Comparison of ENCODE assay signal across 8 cellular contexts in genomic region chr5:43729846-43730478, GRCh38.
DNase-seq lines count a peak whose midpoint lies in the region; FAIRE-seq and TF ChIP-seq lines count a peak whose summit lies in the region.

No MANE protein-coding gene starts in this region.

- no peak overlapping the region for H3K27ac Mint-ChIP-seq in immature natural killer cell

- no peaks in the 10 kb centered on the region for H4K20me1 ChIP-seq in endothelial cell of umbilical vein (replicated peaks; ENCODE audit: control insufficient read depth, extremely low read depth, insufficient read depth, low read length)

- peak; percentile 32 for TF ChIP-seq CTCF in GM20000 (IDR thresholded peaks at IDR 0.05; ENCODE audit: extremely low read depth, missing control alignments)
- peak; percentile 16 to 20 for TF ChIP-seq CTCF in endothelial cell of umbilical vein (IDR thresholded peaks at IDR 0.05; ENCODE audit: extremely low read depth in 1 of 2, insufficient read depth in 1 of 2, low read depth in 1 of 2, low read length in 2 of 2)

- BruUV-seq in endothelial cell of umbilical vein (replicated peaks; lab: Mats Ljungman, UMichigan) = no TSS peak

- H3K9me1 ChIP-seq in endothelial cell of umbilical vein (replicated peaks; ENCODE audit: control insufficient read depth, extremely low read depth, insufficient read depth, low read length) = no peaks in the 10 kb centered on the region

- no peaks in the 10 kb centered on the region for H3K79me2 ChIP-seq in endothelial cell of umbilical vein (ENCODE audit: control insufficient read depth, insufficient read depth, low read length)

- no peaks in the 10 kb centered on the region for H3K9me3 ChIP-seq in endothelial cell of umbilical vein (replicated peaks; ENCODE audit: control insufficient read depth, insufficient read depth, low read length)

- H3K27me3 Mint-ChIP-seq in immature natural killer cell (ENCODE audit: low read depth in 3 of 3) = peaks cover 0 to 5% (median 1%) of the 10 kb centered on the region in 3 donors

- no peak overlapping the region for H3K4me3 ChIP-seq in endothelial cell of umbilical vein (replicated peaks in 1 of 3; ENCODE audit: insufficient read depth in 1 of 3, low read depth in 1 of 3, low read length in 3 of 3)

- CTCF ChIA-PET in endothelial cell of umbilical vein (lab: Charles Lee) = interaction anchor here (0.7 to 5.6 kb wide), 8 partner anchors 10 to 1046 kb away, joined by 3 to 27 read pairs (median 4); no protein-coding TSS in a partner anchor

- no peaks in the 10 kb centered on the region for H3K4me1 Mint-ChIP-seq in immature natural killer cell

- H3K4me2 ChIP-seq in endothelial cell of umbilical vein (ENCODE audit: insufficient read depth, low read length) = no peak overlapping the region

- no peaks in the 10 kb centered on the region for H3K36me3 Mint-ChIP-seq in immature natural killer cell

- intact Hi-C loops in endothelial cell of umbilical vein (cut with micrococcal nuclease) = loop anchor here (1.0 to 2.0 kb wide), 2 partner anchors 605 to 1044 kb away; no protein-coding TSS in a partner anchor

- H3K27ac ChIP-seq in endothelial cell of umbilical vein (ENCODE audit: insufficient read depth, low read depth, low read length) (no peak overlapping the region), caudate nucleus (ENCODE audit: low read depth, low read length) (no peak overlapping the region)

- TF ChIP-seq POLR2A in endothelial cell of umbilical vein (IDR thresholded peaks at IDR 0.05; ENCODE audit: low read depth, low read length) = no peak

- DNase-seq in ACHN (peak; percentile 22), GM20000 (ENCODE audit: low spot score) (peak; percentile 30), NOMO-1 treated with DMSO at 0.1 percent for 48 hours (lab: John Stamatoyannopoulos, UW; ENCODE audit: unreplicated experiment) (peak; percentile 64), endothelial cell of umbilical vein (ENCODE audit: low read depth, low spot score) (peak; percentile 18), retina (peak; percentile 15), immature natural killer cell (no peak), HuH-7 (ENCODE audit: low spot score) (no peak), caudate nucleus (lab: John Stamatoyannopoulos, UW) (no peak)

- peak; percentile 18 for FAIRE-seq in endothelial cell of umbilical vein (lab: Jason Lieb, UNC)

- dilution Hi-C loops in endothelial cell of umbilical vein (cut with MboI; ENCODE audit: extremely low pct_ligation_motif_present, low sequenced_read_pairs) = no loop called here

- H3K36me3 ChIP-seq in endothelial cell of umbilical vein (ENCODE audit: control insufficient read depth in 2 of 2, extremely low read depth in 1 of 2, insufficient read depth in 2 of 2, low read length in 2 of 2) = no peaks in the 10 kb centered on the region

- H3K4me1 ChIP-seq in endothelial cell of umbilical vein (ENCODE audit: control insufficient read depth, extremely low read depth, insufficient read depth, low read length) = no peaks in the 10 kb centered on the region

- H3K4me3 Mint-ChIP-seq in immature natural killer cell = no peak overlapping the region

- POLR2A ChIA-PET in endothelial cell of umbilical vein (lab: Charles Lee) = interaction anchor here (0.6 kb wide), 1 partner anchor 601 kb away, joined by 3 read pairs; no protein-coding TSS in a partner anchor

- in situ Hi-C loops in ACHN (cut with HindIII; ENCODE audit: low pct_ligation_motif_present, low pct_unique_long_range_greater_than_20kb, low sequenced_read_pairs) = no loop called here

- H2AFZ ChIP-seq in endothelial cell of umbilical vein (ENCODE audit: low read depth, low read length) = no peak overlapping the region

- H3K9me3 Mint-ChIP-seq in immature natural killer cell = no peaks in the 10 kb centered on the region

- H3K27me3 ChIP-seq in endothelial cell of umbilical vein (ENCODE audit: control insufficient read depth in 2 of 2, insufficient read depth in 2 of 2, low read length in 2 of 2) = peaks cover 2 to 7% of the 10 kb centered on the region in 2 experiments

- H3K9ac ChIP-seq in endothelial cell of umbilical vein (replicated peaks; ENCODE audit: extremely low read depth, insufficient read depth, low read length) = no peak overlapping the region

TF ChIP-seq in endothelial cell of umbilical vein, 7 proteins besides CTCF, POLR2A, EP300 and RAD21:
- TF ChIP-seq MAX (IDR thresholded peaks at IDR 0.05; ENCODE audit: insufficient read depth, insufficient read length) (no peak), POLR2AphosphoS5 (IDR thresholded peaks at IDR 0.05; ENCODE audit: insufficient read depth, low read depth, low read length) (no peak), FOS (IDR thresholded peaks at IDR 0.05; ENCODE audit: borderline replicate concordance, insufficient read depth, low read length) (no peak), JUN (IDR thresholded peaks at IDR 0.05; ENCODE audit: borderline replicate concordance, insufficient read depth, insufficient read length, low read depth) (no peak), MYC (IDR thresholded peaks at IDR 0.05; ENCODE audit: low read depth, low read length) (no peak), EZH2 (IDR thresholded peaks at IDR 0.05; ENCODE audit: borderline replicate concordance, low read depth, low read length, severe bottlenecking) (no peak), GATA2 (IDR thresholded peaks at IDR 0.05; ENCODE audit: insufficient read depth, insufficient read length, low read depth, low read length) (no peak)

Comparison
In these comparisons a context has a peak if more than half of its experiments do, and no peak if none do; other contexts are left out.
1. DNase-seq: peak in ACHN (single experiment), GM20000 (single experiment), NOMO-1 treated with DMSO at 0.1 percent for 48 hours (single experiment), endothelial cell of umbilical vein (single experiment) and retina (single experiment); none in immature natural killer cell (0 of 3), HuH-7 (single experiment) and caudate nucleus (0 of 61).